ENCODE assay signal across 28 cellular contexts in genomic region chr14:90996967-90997366, GRCh38.
"Had no signal": no experiment of that assay in that cellular context is flagged by ENCODE, and none has a peak within 500 bp of the region (broad histone marks: within the 10 kb centered on the region; RNA-seq: fewer than 3 reads in every experiment).

No MANE protein-coding gene starts in this region.

- DNase-seq: activated CD4-positive, alpha-beta T cell treated with anti-CD3 and anti-CD28 coated beads for 48 hours; activated CD4-positive, alpha-beta T cell treated with anti-CD3 and anti-CD28 coated beads, Interleukin-2, amount 50 U/mL, for 48 hours; activated CD8-positive, alpha-beta memory T cell treated with anti-CD3 and anti-CD28 coated beads for 24 hours; activated effector memory CD4-positive, alpha-beta T cell treated with Interleukin-2 at 50 U/mL for 16 hours; activated naive CD4-positive, alpha-beta T cell treated with Interleukin-2 at 50 U/mL for 16 hours; aorta; body of pancreas; cerebellar nuclear complex; colonic mucosa; effector CD8-positive, alpha-beta T cell; gastrocnemius medialis; head of caudate nucleus; hippocampal formation; kidney; left colon; mammary epithelial cell; naive thymus-derived CD8-positive, alpha-beta T cell; occipital lobe; psoas muscle; stimulated activated CD4-positive, alpha-beta T cell treated with anti-CD3 and anti-CD28 coated beads, Interleukin-15, amount 100 ng/mL, for 24 hours; stimulated activated CD4-positive, alpha-beta T cell treated with anti-CD3 and anti-CD28 coated beads, Interleukin-2, amount 100 ng/mL, for 24 hours; stimulated activated naive CD4-positive, alpha-beta T cell; T-helper 1 cell; transverse colon had no signal

- ATAC-seq: activated CD4-positive, CD25-positive, alpha-beta regulatory T cell treated with anti-CD3 and anti-CD28 coated beads, Interleukin-2, amount 50 U/mL, for 24 hours; body of pancreas; gastrocnemius medialis; left colon; naive thymus-derived CD8-positive, alpha-beta T cell; psoas muscle had no signal

- H3K4me3 Mint-ChIP-seq: activated naive CD8-positive, alpha-beta T cell; mesothelial cell of epicardium; naive thymus-derived CD8-positive, alpha-beta T cell; neural crest cell had no signal

- H3K9me3 Mint-ChIP-seq: naive thymus-derived CD8-positive, alpha-beta T cell; neural crest cell had no signal

- H3K27ac Mint-ChIP-seq: activated naive CD8-positive, alpha-beta T cell; mesothelial cell of epicardium had no signal

- H3K27me3 Mint-ChIP-seq: activated naive CD8-positive, alpha-beta T cell; naive thymus-derived CD8-positive, alpha-beta T cell had no signal
